In genomic region chr18:59837586-59837985, GRCh38 we compare ENCODE assay signal across 7 cellular contexts.
DNase-seq lines count a peak whose midpoint lies in the region; FAIRE-seq and TF ChIP-seq lines count a peak whose summit lies in the region.

No MANE protein-coding gene starts in this region.

- FAIRE-seq in GM12891 (lab: Jason Lieb, UNC): peak; percentile 94

- H3K9me3 ChIP-seq in HEK293 (ENCODE audit: control insufficient read depth, insufficient read depth, low read depth, low read length) (no peaks in the 10 kb centered on the region), adipocyte (ENCODE audit: control insufficient read depth, low read length) (no peaks in the 10 kb centered on the region), smooth muscle cell (replicated peaks; ENCODE audit: low read depth) (no peaks in the 10 kb centered on the region)

- TF ChIP-seq POLR2A in GM12891 (IDR thresholded peaks at IDR 0.05; ENCODE audit: low read depth, low read length): no peak

- H3K27ac ChIP-seq in HEK293 (ENCODE audit: extremely low read depth, low read depth, low read length) (no peak overlapping the region), smooth muscle cell (ENCODE audit: low read depth) (no peak overlapping the region)

- CTCF ChIA-PET in HEK293 (lab: Yijun Ruan, JAX): interaction anchor here (0.5 to 5.3 kb wide), 33 partner anchors 10 to 622 kb away, joined by 3 to 33 read pairs (median 4); partner anchors contain the start of gene PMAIP1

- no peak overlapping the region for H2AFZ ChIP-seq in smooth muscle cell (ENCODE audit: low read depth)

- H3K4me1 ChIP-seq in HEK293 (ENCODE audit: control insufficient read depth, insufficient read depth, low read length) (peaks cover 7% of the 10 kb centered on the region), adipocyte (ENCODE audit: control insufficient read depth, insufficient read depth, low read length) (no peaks in the 10 kb centered on the region), smooth muscle cell (ENCODE audit: low read depth) (peaks cover 14% of the 10 kb centered on the region)

- H3F3A ChIP-seq in smooth muscle cell (ENCODE audit: low read depth): no peaks in the 10 kb centered on the region

- H3K4me3 ChIP-seq in HEK293 (ENCODE audit: low read depth, low read length): no peak overlapping the region
- H3K4me3 ChIP-seq in adipocyte (ENCODE audit: low read length): no peak overlapping the region
- H3K4me3 ChIP-seq in smooth muscle cell: no peak overlapping the region

- H3K9ac ChIP-seq in adipocyte (ENCODE audit: low read length): no peak overlapping the region
- no peak overlapping the region for H3K9ac ChIP-seq in smooth muscle cell (ENCODE audit: low read depth)

- H4K20me1 ChIP-seq in smooth muscle cell (ENCODE audit: low read depth): no peaks in the 10 kb centered on the region

- 15% methylated on average over 7 of the region's 7 CpGs for WGBS in smooth muscle cell (ENCODE audit: low lambda C conversion rate)

- DNase-seq in GM12891 (ENCODE audit: insufficient read length, low spot score) (no peak), MV-4-11 (lab: John Stamatoyannopoulos, UW) (peak; percentile 63), SK-N-DZ (ENCODE audit: low spot score) (peak; percentile 64), adipocyte (ENCODE audit: low read depth) (peak; percentile 85), hepatic stellate cell (ENCODE audit: low spot score) (peak; percentile 54), smooth muscle cell (lab: John Stamatoyannopoulos, UW; ENCODE audit: unreplicated experiment) (no peak)

- H3K4me2 ChIP-seq in smooth muscle cell: no peak overlapping the region

- H3K36me3 ChIP-seq in HEK293 (ENCODE audit: control insufficient read depth in 2 of 2, insufficient read depth in 1 of 2, low read length in 2 of 2): no peaks in the 10 kb centered on the region
- H3K36me3 ChIP-seq in adipocyte (ENCODE audit: control insufficient read depth, insufficient read depth, low read length, severe bottlenecking): no peaks in the 10 kb centered on the region
- no peaks in the 10 kb centered on the region for H3K36me3 ChIP-seq in smooth muscle cell (ENCODE audit: low read depth)

- no peaks in the 10 kb centered on the region for H3K79me2 ChIP-seq in smooth muscle cell (ENCODE audit: low read depth)

- POLR2A ChIA-PET in HEK293 (lab: Yijun Ruan, JAX): interaction anchor here (3.2 to 4.1 kb wide), 2 partner anchors 62 to 67 kb away, joined by 22 to 33 read pairs; partner anchors contain the start of gene PMAIP1

- H3K27me3 ChIP-seq in adipocyte (replicated peaks; ENCODE audit: control insufficient read depth, insufficient read depth, low read length) (peaks cover 8% of the 10 kb centered on the region), smooth muscle cell (ENCODE audit: low read depth) (peaks cover 59% of the 10 kb centered on the region)

- TF ChIP-seq CTCF in HEK293 (tag by site-specific recombination; IDR thresholded peaks at IDR 0.05) (peak; percentile 92), smooth muscle cell (IDR thresholded peaks at IDR 0.05; ENCODE audit: borderline replicate concordance, insufficient read depth, poor library complexity, severe bottlenecking) (peak; percentile 86)

TF ChIP-seq in GM12891, 5 proteins besides CTCF, POLR2A, EP300 and RAD21:
- TF ChIP-seq POU2F2 (IDR thresholded peaks at IDR 0.05; ENCODE audit: low read depth, low read length) (0 out of 2 replicates have a peak, but pooled peaks have one; percentile 14), PAX5 (IDR thresholded peaks at IDR 0.05; ENCODE audit: insufficient read depth, low read length, severe bottlenecking) (no peak)

TF ChIP-seq in HEK293, 187 proteins besides CTCF, POLR2A, EP300 and RAD21 (continues in another document):
- no peak for TF ChIP-seq PRDM2 (tag by site-specific recombination; IDR thresholded peaks at IDR 0.05; ENCODE audit: borderline replicate concordance)
- TF ChIP-seq ZNF112 (tag by site-specific recombination; IDR thresholded peaks at IDR 0.05): no peak
- TF ChIP-seq ZIC2 (tag by site-specific recombination; IDR thresholded peaks at IDR 0.05): no peak
- peak; percentile 89 for TF ChIP-seq ZNF654 (tag by site-specific recombination; IDR thresholded peaks at IDR 0.05; ENCODE audit: low read depth)
- TF ChIP-seq TCF7L2 (IDR thresholded peaks at IDR 0.05; ENCODE audit: borderline replicate concordance, low read depth, low read length): no peak
- peak; percentile 39; the same call in 1 of the 2 replicates for TF ChIP-seq ZNF10 (tag by site-specific recombination; IDR thresholded peaks at IDR 0.05)
- TF ChIP-seq ZNF514 (tag by site-specific recombination; IDR thresholded peaks at IDR 0.05): no peak
- TF ChIP-seq ZSCAN30 (tag by site-specific recombination; IDR thresholded peaks at IDR 0.05): peak; percentile 60; the same call in 1 of the 2 replicates
- no peak for TF ChIP-seq ZNF660 (tag by site-specific recombination; IDR thresholded peaks at IDR 0.05)
- 0 out of 2 replicates have a peak, but pooled peaks have one; percentile 18 for TF ChIP-seq ZFP37 (tag by site-specific recombination; IDR thresholded peaks at IDR 0.05)
- TF ChIP-seq ZNF544 (tag by site-specific recombination; IDR thresholded peaks at IDR 0.05): no peak
- no peak for TF ChIP-seq PRDM1 (tag by site-specific recombination; IDR thresholded peaks at IDR 0.05)
- TF ChIP-seq ZNF138 (tag by site-specific recombination; IDR thresholded peaks at IDR 0.05; ENCODE audit: borderline replicate concordance): no peak
- TF ChIP-seq YY2 (tag by site-specific recombination; IDR thresholded peaks at IDR 0.05): no peak
- TF ChIP-seq ZNF677 (tag by site-specific recombination; IDR thresholded peaks at IDR 0.05): no peak
- peak; percentile 35; the same call in 1 of the 2 replicates for TF ChIP-seq ZNF2 (tag by site-specific recombination; IDR thresholded peaks at IDR 0.05)
- TF ChIP-seq ZEB2 (tag by site-specific recombination; IDR thresholded peaks at IDR 0.05): 0 out of 2 replicates have a peak, but pooled peaks have one; percentile 31
- TF ChIP-seq ZNF629 (tag by site-specific recombination; IDR thresholded peaks at IDR 0.05): no peak
- no peak for TF ChIP-seq ZNF214 (tag by site-specific recombination; IDR thresholded peaks at IDR 0.05; ENCODE audit: borderline replicate concordance)
- TF ChIP-seq ZNF513 (tag by site-specific recombination; IDR thresholded peaks at IDR 0.05): 0 out of 2 replicates have a peak, but pooled peaks have one; percentile 22
- TF ChIP-seq ZNF335 (tag by site-specific recombination; conservative IDR thresholded peaks at IDR 0.05): peak; percentile 27; the same call in 1 of the 2 replicates
- no peak for TF ChIP-seq ZNF211 (tag by site-specific recombination; IDR thresholded peaks at IDR 0.05; ENCODE audit: low read depth)
- no peak for TF ChIP-seq ZNF354C (tag by site-specific recombination; IDR thresholded peaks at IDR 0.05; ENCODE audit: borderline replicate concordance, low read depth)

Comparison
In these comparisons a context has a peak if more than half of its experiments do, and no peak if none do; other contexts are left out.
1. DNase-seq: peak in MV-4-11 (single experiment), SK-N-DZ (single experiment), adipocyte (single experiment) and hepatic stellate cell (single experiment); none in GM12891 (single experiment) and smooth muscle cell (single experiment).